10 cellular contexts compared by ENCODE assay signal in genomic region chr20:25356294-25356933, GRCh38. TPM values are rescaled to one million over a fixed set of nuclear protein-coding genes. Genes with fewer than 3 reads are reported as not detected.
DNase-seq lines count a peak whose midpoint lies in the region; ATAC-seq, FAIRE-seq and TF ChIP-seq lines count a peak whose summit lies in the region.
"Had no signal": no experiment of that assay in that cellular context is flagged by ENCODE, and none has a peak within 500 bp of the region (broad histone marks: within the 10 kb centered on the region; RNA-seq: fewer than 3 reads in every experiment).

No MANE protein-coding gene starts in this region.

- no peaks in the 10 kb centered on the region for H3K36me3 Mint-ChIP-seq in T-helper 17 cell (ENCODE audit: low read depth)

- no peak overlapping the region for H3K4me3 Mint-ChIP-seq in T-helper 17 cell

- peaks cover 13% of the 10 kb centered on the region for H3K4me1 Mint-ChIP-seq in T-helper 17 cell

- H3K9me3 ChIP-seq in BE2C (no peaks in the 10 kb centered on the region), T-helper 17 cell (ENCODE audit: control insufficient read depth, low read length, poor library complexity, severe bottlenecking) (no peaks in the 10 kb centered on the region)

- no peak for FAIRE-seq in frontal cortex (lab: Jason Lieb, UNC)

- ATAC-seq in T-helper 17 cell (no peak), GM19035 (IDR thresholded peaks at IDR 0.05; ENCODE audit: unreplicated experiment) (no peak), HG03095 (IDR thresholded peaks at IDR 0.05; ENCODE audit: unreplicated experiment) (no peak)

- DNase-seq in BE2C (peak; percentile 26), NCI-H1092 treated with DMSO at 0.1 percent for 48 hours (lab: John Stamatoyannopoulos, UW) (peak; percentile 31), T-helper 17 cell (no peak), iPS-NIHi11 (ENCODE audit: low spot score) (peak; percentile 42), frontal cortex (ENCODE audit: low spot score in 2 of 2) (no peak), AG08396 (ENCODE audit: low spot score) (no peak)
- DNase-seq: activated CD8-positive, alpha-beta memory T cell treated with anti-CD3 and anti-CD28 coated beads, Interleukin-2, amount 50 U/mL, for 4 hours had no signal

- H3K36me3 ChIP-seq in BE2C: no peaks in the 10 kb centered on the region

- H3K27ac Mint-ChIP-seq in T-helper 17 cell: peak overlapping the region; percentile 60

- no peak overlapping the region for H3K4me3 ChIP-seq in BE2C (ENCODE audit: low read depth, low read length)
- H3K4me3 ChIP-seq: BLaER1 treated with 17β-estradiol and CSF1 and Interleukin-3, amounts not matched to agents 10 nM and 100 nM had no signal

- no peaks in the 10 kb centered on the region for H3K4me1 ChIP-seq in BE2C

- H3K27me3 Mint-ChIP-seq in T-helper 17 cell: no peaks in the 10 kb centered on the region

- no peak for TF ChIP-seq CTCF in BE2C (IDR thresholded peaks at IDR 0.05; ENCODE audit: low read depth, low read length)

- no peaks in the 10 kb centered on the region for H3K27me3 ChIP-seq in BE2C
- H3K27me3 ChIP-seq: BLaER1 treated with 17β-estradiol and CSF1 and Interleukin-3, amounts not matched to agents 10 nM and 100 nM had no signal

RNA-seq across cellular contexts. Expression of gene ABHD12, which starts 34.2 kb away (rescaled TPM):
- 93.2 TPM for polyA plus RNA-seq in BE2C (2012; ENCODE audit: insufficient read depth, insufficient read length, low read depth)
- total RNA-seq in T-helper 17 cell (10 to 100 TPM; 12.5 to 22.7 TPM), frontal cortex (42.8 TPM)

RNA-seq across cellular contexts. Expression of gene GINS1, which starts 51.1 kb away (rescaled TPM):
- polyA plus RNA-seq in BE2C (2012; ENCODE audit: insufficient read depth, insufficient read length, low read depth): 3.8 TPM
- total RNA-seq in T-helper 17 cell (under 1 TPM; 0.39 to 0.80 TPM), frontal cortex (9.8 TPM)

Comparison
In these comparisons a context has a peak if more than half of its experiments do, and no peak if none do; other contexts are left out.
1. DNase-seq: peak in BE2C (single experiment), NCI-H1092 treated with DMSO at 0.1 percent for 48 hours (single experiment) and iPS-NIHi11 (single experiment); none in T-helper 17 cell (0 of 3), frontal cortex (0 of 2) and AG08396 (single experiment).